In genomic region chr1:80251591-80251990, GRCh38 we compare ENCODE assay signal across 25 cellular contexts.
"Had no signal": no experiment of that assay in that cellular context is flagged by ENCODE, and none has a peak within 500 bp of the region (broad histone marks: within the 10 kb centered on the region; RNA-seq: fewer than 3 reads in every experiment).

No MANE protein-coding gene starts in this region.

- DNase-seq: activated B cell treated with CpG ODN at 0.5 μM for 24 hours; activated CD4-positive, alpha-beta T cell treated with anti-CD3 and anti-CD28 coated beads for 36 hours; activated CD4-positive, alpha-beta T cell treated with anti-CD3 and anti-CD28 coated beads, Interleukin-2, amount 50 U/mL, for 48 hours; activated naive CD4-positive, alpha-beta T cell treated with Interleukin-2 at 50 U/mL for 16 hours; activated naive CD8-positive, alpha-beta T cell treated with anti-CD3 and anti-CD28 coated beads for 36 hours; activated T-cell treated with anti-CD3 and anti-CD28 coated beads, Interleukin-2, amount 50 U/mL, for 48 hours; amniotic stem cell; colonic mucosa; dorsolateral prefrontal cortex; effector memory CD8-positive, alpha-beta T cell; heart left ventricle; left cardiac atrium; mesendoderm; mucosa of descending colon; naive B cell; nucleus accumbens; small intestine; stimulated activated CD4-positive, alpha-beta T cell treated with anti-CD3 and anti-CD28 coated beads, Interleukin-2, amount 100 ng/mL, for 48 hours; stimulated activated CD8-positive, alpha-beta memory T cell treated with anti-CD3 and anti-CD28 coated beads, Interleukin-4, amount 100 ng/mL, for 48 hours; stimulated activated naive B cell treated with anti-CD40 and anti-IgM and Interleukin-4, amounts not matched to agents 10 μg/mL and 1 μg/mL and 100 μg/mL, for 72 hours; T-helper 17 cell; testis had no signal

- H3K9me3 ChIP-seq: breast epithelium, colonic mucosa, esophagus muscularis mucosa, testis had no signal

- H3K4me3 ChIP-seq: breast epithelium, colonic mucosa, dorsolateral prefrontal cortex, esophagus muscularis mucosa, heart left ventricle, mucosa of descending colon, testis had no signal

- H3K27me3 ChIP-seq: breast epithelium, colonic mucosa, dorsolateral prefrontal cortex, esophagus muscularis mucosa, heart left ventricle, testis had no signal

- H3K4me1 ChIP-seq: breast epithelium, colonic mucosa, esophagus muscularis mucosa, heart left ventricle, testis had no signal

- H3K27ac ChIP-seq: breast epithelium, colonic mucosa, dorsolateral prefrontal cortex, esophagus muscularis mucosa, heart left ventricle, testis had no signal

- H3K36me3 ChIP-seq: breast epithelium, colonic mucosa, esophagus muscularis mucosa, heart left ventricle had no signal

- ATAC-seq: activated CD4-positive, alpha-beta T cell treated with anti-CD3 and anti-CD28 coated beads for 36 hours; effector memory CD8-positive, alpha-beta T cell; heart left ventricle; left cardiac atrium; mucosa of descending colon; sciatic nerve; stimulated activated naive B cell treated with anti-CD40 and anti-IgM and Interleukin-4, amounts not matched to agents 10 μg/mL and 1 μg/mL and 100 μg/mL, for 72 hours; T-helper 17 cell had no signal
